Comparison of ENCODE assay signal across 8 cellular contexts in the genomic region with DNA sequence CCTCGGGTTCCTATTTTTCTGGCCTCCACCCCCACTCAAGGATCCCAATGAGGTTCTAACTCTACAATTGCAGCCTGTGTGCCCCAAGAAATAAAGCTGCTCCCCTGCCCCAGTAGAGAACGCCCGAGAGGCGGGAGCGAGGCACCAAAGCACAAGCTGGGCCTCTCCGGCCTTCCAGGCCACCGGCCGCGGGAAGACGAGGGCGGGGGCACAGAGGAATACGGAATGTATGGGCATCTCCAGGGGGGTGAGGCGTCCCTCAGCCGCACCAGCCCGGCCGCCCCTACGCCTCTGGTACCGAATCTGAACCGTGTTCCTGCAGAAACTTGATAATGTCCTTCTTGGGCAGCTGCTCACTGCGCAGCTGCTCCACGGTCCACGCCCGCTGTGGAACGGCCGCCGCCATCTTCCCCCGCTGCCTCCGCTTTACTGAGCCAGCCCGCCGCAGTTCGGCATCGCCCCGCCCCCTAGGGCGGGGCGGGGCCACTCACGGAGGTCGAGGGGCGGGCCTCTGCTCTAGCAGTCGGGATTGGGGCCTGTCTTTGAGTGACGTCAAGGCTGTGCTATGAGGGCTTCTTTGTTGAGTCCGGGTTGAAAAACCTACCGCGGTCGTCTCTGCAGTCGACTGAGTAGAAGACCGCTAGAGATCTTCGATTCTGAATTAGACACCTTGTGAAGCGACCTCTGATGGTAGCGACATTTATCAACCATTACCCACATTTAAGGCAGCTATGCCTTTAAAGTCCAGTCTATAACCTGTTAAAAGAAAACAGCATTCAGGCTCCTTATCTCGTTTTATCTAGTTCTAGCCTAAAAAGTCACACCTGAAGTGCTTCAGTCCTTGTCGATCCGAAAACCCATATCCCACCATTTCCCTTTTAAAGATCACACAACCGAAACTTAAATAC. TPM values are rescaled to one million over a fixed set of nuclear protein-coding genes. Genes with fewer than 3 reads are reported as not detected.
DNase-seq lines count a peak whose midpoint lies in the region; FAIRE-seq and TF ChIP-seq lines count a peak whose summit lies in the region.

Gene FKBP3, minus strand, starts transcription at position 431 of the 908 bp plus-strand sequence. Its CDS starts 25 bp downstream, at position 406.

- H4K20me1 ChIP-seq in Loucy (ENCODE audit: insufficient read depth, low read length, poor library complexity, severe bottlenecking) (peaks cover 35% of the 10 kb centered on the region), neural cell (ENCODE audit: insufficient read depth) (no peaks in the 10 kb centered on the region)

- peak; percentile 53 for TF ChIP-seq CTCF in Loucy (conservative IDR thresholded peaks at IDR 0.05; ENCODE audit: low read length)
- TF ChIP-seq CTCF in neural cell (IDR thresholded peaks at IDR 0.05; ENCODE audit: poor library complexity, severe bottlenecking): peak; percentile 71

- TF ChIP-seq EP300 in neural cell (conservative IDR thresholded peaks at IDR 0.05; ENCODE audit: poor library complexity, severe bottlenecking): no peak

- H2AFZ ChIP-seq in Loucy (ENCODE audit: low read length): peak within 1 kb of the TSS; percentile 98
- H2AFZ ChIP-seq in neural cell (ENCODE audit: low read depth, low read length): peak within 1 kb of the TSS; percentile 96

- H3K79me2 ChIP-seq in Loucy (ENCODE audit: insufficient read depth, low read length) (peaks cover 70% of the 10 kb centered on the region), neural cell (replicated peaks; ENCODE audit: insufficient read depth, low read length) (peaks cover 44% of the 10 kb centered on the region)

- H3K36me3 ChIP-seq in Loucy (ENCODE audit: insufficient read depth, low read length) (no peaks in the 10 kb centered on the region), neural cell (ENCODE audit: insufficient read depth, low read length) (no peaks in the 10 kb centered on the region), stomach smooth muscle (ENCODE audit: control insufficient read depth in 2 of 2, insufficient read depth in 2 of 2, low read length in 2 of 2) (peaks cover 0 to 2% of the 10 kb centered on the region in 2 donors)

- H3K9me3 ChIP-seq in Loucy (ENCODE audit: insufficient read depth, low read depth, low read length) (no peaks in the 10 kb centered on the region), neural cell (ENCODE audit: low read length) (no peaks in the 10 kb centered on the region), stomach smooth muscle (ENCODE audit: control insufficient read depth in 2 of 2, low read length in 2 of 2) (no peaks in the 10 kb centered on the region)

- H3K9ac ChIP-seq in Loucy (ENCODE audit: low read depth, low read length, poor library complexity, severe bottlenecking) (peak within 1 kb of the TSS; percentile 98), neural cell (ENCODE audit: low read length) (peak within 1 kb of the TSS; percentile 92), stomach smooth muscle (ENCODE audit: low read length in 2 of 2) (peak within 1 kb of the TSS; percentile 94 to 98)

- DNase-seq in ELR (ENCODE audit: low read depth) (peak; percentile 100), H54 (ENCODE audit: insufficient read length, low spot score) (peak; percentile 79), SHP77 (lab: John Stamatoyannopoulos, UW) (peak; percentile 98), fibroblast of the conjunctiva (ENCODE audit: low read depth) (peak; percentile 99)
- DNase-seq in activated effector memory CD4-positive, alpha-beta T cell treated with anti-CD3 and anti-CD28 coated beads, Interleukin-2, amount 50 U/mL, for 16 hours: peak; percentile 98

- peak; percentile 48 for TF ChIP-seq RAD21 in neural cell (conservative IDR thresholded peaks at IDR 0.05)

- peak within 1 kb of the TSS; percentile 98 for H3K4me2 ChIP-seq in Loucy (ENCODE audit: low read depth, low read length, poor library complexity, severe bottlenecking)
- peak within 1 kb of the TSS; percentile 83 for H3K4me2 ChIP-seq in neural cell (ENCODE audit: low read length)

- TF ChIP-seq POLR2A in H54 (IDR thresholded peaks at IDR 0.05; ENCODE audit: low read depth, low read length): peak; percentile 65

- H3K9me2 ChIP-seq in Loucy (replicated peaks; ENCODE audit: low read depth, low read length) (no peaks in the 10 kb centered on the region), neural cell (ENCODE audit: insufficient read depth, low read length) (no peaks in the 10 kb centered on the region)

- peaks cover 4% of the 10 kb centered on the region; the same call in 1 of the 2 replicates for H3F3A ChIP-seq in Loucy (ENCODE audit: low read depth)
- peaks cover 10% of the 10 kb centered on the region for H3F3A ChIP-seq in neural cell (ENCODE audit: insufficient read depth, low read length, poor library complexity, severe bottlenecking)

- peak within 1 kb of the TSS; percentile 98 for H3K4me3 ChIP-seq in Loucy (ENCODE audit: low read length, poor library complexity, severe bottlenecking)
- peak within 1 kb of the TSS; percentile 85 for H3K4me3 ChIP-seq in neural cell (ENCODE audit: low read length)
- peak within 1 kb of the TSS; percentile 77 to 94 for H3K4me3 ChIP-seq in stomach smooth muscle (ENCODE audit: low read length in 2 of 2)

- H3K27ac ChIP-seq in neural cell (ENCODE audit: low read length): peak within 1 kb of the TSS; percentile 89
- peak within 1 kb of the TSS; percentile 88 for H3K27ac ChIP-seq in stomach smooth muscle (ENCODE audit: low read length)

- FAIRE-seq in H54 (lab: Jason Lieb, UNC): peak; percentile 58

- H3K27me3 ChIP-seq in Loucy (ENCODE audit: insufficient read depth, low read length, poor library complexity, severe bottlenecking): no peaks in the 10 kb centered on the region
- H3K27me3 ChIP-seq in neural cell (ENCODE audit: insufficient read depth, low read depth, low read length): no peaks in the 10 kb centered on the region
- no peaks in the 10 kb centered on the region for H3K27me3 ChIP-seq in stomach smooth muscle (ENCODE audit: control insufficient read depth in 1 of 2, insufficient read depth in 2 of 2, low read length in 2 of 2)

- H3K4me1 ChIP-seq in Loucy (ENCODE audit: insufficient read depth, low read length, poor library complexity, severe bottlenecking): peaks cover 49% of the 10 kb centered on the region
- H3K4me1 ChIP-seq in stomach smooth muscle (ENCODE audit: control insufficient read depth, insufficient read depth, low read length): peaks cover 13% of the 10 kb centered on the region

TF ChIP-seq in neural cell, 6 proteins besides CTCF, POLR2A, EP300 and RAD21:
- peak; percentile 94 for TF ChIP-seq POLR2AphosphoS5 (IDR thresholded peaks at IDR 0.05)
- TF ChIP-seq SMC3 (conservative IDR thresholded peaks at IDR 0.05; ENCODE audit: poor library complexity): peak; percentile 63
- peak; percentile 92 for TF ChIP-seq TAF1 (IDR thresholded peaks at IDR 0.05; ENCODE audit: low read depth)
- peak; percentile 94 for TF ChIP-seq REST (IDR thresholded peaks at IDR 0.05; ENCODE audit: borderline replicate concordance)
- TF ChIP-seq MXI1 (conservative IDR thresholded peaks at IDR 0.05; ENCODE audit: poor library complexity, severe bottlenecking): peak; percentile 92
- TF ChIP-seq EZH2 (IDR thresholded peaks at IDR 0.05; ENCODE audit: borderline replicate concordance, insufficient read depth, low read length, poor library complexity, severe bottlenecking): no peak
TF ChIP-seq in neural cell: peak in this region for 5.

RNA-seq across cellular contexts. Expression of gene FKBP3, which starts in this region (rescaled TPM):
- polyA plus RNA-seq in neural cell: 157 and 189 TPM in 2 replicates
- polyA minus RNA-seq in neural cell: 66.0 and 86.7 TPM in 2 replicates

Comparison
In these comparisons a context has a peak if more than half of its experiments do, and no peak if none do; other contexts are left out.
1. Peak in every context shown above with its lines: DNase-seq, H3K4me3 ChIP-seq and H3K27ac ChIP-seq.